Comparison of ENCODE assay signal across 8 cellular contexts in genomic region chr13:30346159-30346788, GRCh38. TPM values are rescaled to one million over a fixed set of nuclear protein-coding genes. Genes with fewer than 3 reads are reported as not detected.
A peak's percentile ranks its signal among the peaks of the same experiment; 100 is the strongest.
DNase-seq lines count a peak whose midpoint lies in the region; ATAC-seq and TF ChIP-seq lines count a peak whose summit lies in the region.

No MANE protein-coding gene starts in this region.

- peak overlapping the region in 1 of 2 donors; percentile 10 for H3K4me3 ChIP-seq in CD4-positive, alpha-beta memory T cell (ENCODE audit: low read length in 2 of 2)
- no peak overlapping the region for H3K4me3 ChIP-seq in lower lobe of right lung

- CTCF ChIA-PET in CD4-positive, alpha-beta memory T cell (lab: Charles Lee; ENCODE audit: partially characterized antibody) = interaction anchor here (0.9 to 3.7 kb wide), 13 partner anchors 10 to 229 kb away, joined by 3 to 18 read pairs (median 7); partner anchors contain the start of genes KATNAL1 and UBE2L5

- ATAC-seq in HG02763 (IDR thresholded peaks at IDR 0.05; ENCODE audit: unreplicated experiment) = peak; percentile 61
- ATAC-seq in lower lobe of right lung = peak; percentile 63 to 89

- H3K9me3 Mint-ChIP-seq in CD4-positive, alpha-beta memory T cell = peaks cover 0 to 1% (median 0%) of the 10 kb centered on the region in 8 donors
- peaks cover 6% of the 10 kb centered on the region for H3K9me3 Mint-ChIP-seq in activated CD4-positive, alpha-beta T cell treated with anti-CD3 and anti-CD28 coated beads, Interleukin-2, amount 10 ng/mL, durations not matched to agents 24 days and 14 days

- no peak overlapping the region for H3K27ac ChIP-seq in CD4-positive, alpha-beta memory T cell (ENCODE audit: low read depth, low read length)
- no peak overlapping the region for H3K27ac ChIP-seq in lower lobe of right lung

- H3K4me1 ChIP-seq in CD4-positive, alpha-beta memory T cell (ENCODE audit: insufficient read depth, low read length) = peaks cover 42% of the 10 kb centered on the region
- H3K4me1 ChIP-seq in lower lobe of right lung = peaks cover 6% of the 10 kb centered on the region

- peak overlapping the region; percentile 45 to 88 (median 70) for H3K4me3 Mint-ChIP-seq in CD4-positive, alpha-beta memory T cell
- peak overlapping the region; percentile 50 for H3K4me3 Mint-ChIP-seq in activated CD4-positive, alpha-beta T cell treated with anti-CD3 and anti-CD28 coated beads, Interleukin-2, amount 10 ng/mL, durations not matched to agents 24 days and 14 days

- POLR2A ChIA-PET in CD4-positive, alpha-beta memory T cell (lab: Charles Lee; ENCODE audit: partially characterized antibody) = interaction anchor here (0.7 to 3.4 kb wide), 22 partner anchors 10 to 271 kb away, joined by 3 to 33 read pairs (median 6); partner anchors contain the start of genes HMGB1, KATNAL1, UBE2L5 and USPL1

- H3K9me3 ChIP-seq in CD4-positive, alpha-beta memory T cell (ENCODE audit: control insufficient read depth in 1 of 2, low read length in 2 of 2) = no peaks in the 10 kb centered on the region
- no peaks in the 10 kb centered on the region for H3K9me3 ChIP-seq in lower lobe of right lung

- peaks cover 5% of the 10 kb centered on the region for H3K36me3 ChIP-seq in CD4-positive, alpha-beta memory T cell (ENCODE audit: insufficient read depth, low read length)
- no peaks in the 10 kb centered on the region for H3K36me3 ChIP-seq in lower lobe of right lung

- intact Hi-C loops in CD4-positive, alpha-beta memory T cell (cut with micrococcal nuclease) = loop anchor here (1.0 to 2.0 kb wide), 3 partner anchors 26 to 119 kb away; partner anchors contain the start of genes HMGB1 and KATNAL1
- intact Hi-C loops in activated CD4-positive, alpha-beta T cell treated with anti-CD3 and anti-CD28 coated beads, Interleukin-2, amount 10 ng/mL, durations not matched to agents 24 days and 14 days (cut with micrococcal nuclease) = loop anchor here (2.0 kb wide), 1 partner anchor 31 kb away; no protein-coding TSS in a partner anchor
- intact Hi-C loops in lower lobe of right lung (cut with DNase I) = no loop called here

- H3K27me3 Mint-ChIP-seq in CD4-positive, alpha-beta memory T cell = no peaks in the 10 kb centered on the region
- H3K27me3 Mint-ChIP-seq in activated CD4-positive, alpha-beta T cell treated with anti-CD3 and anti-CD28 coated beads, Interleukin-2, amount 10 ng/mL, durations not matched to agents 24 days and 14 days = no peaks in the 10 kb centered on the region

- no peaks in the 10 kb centered on the region for H3K27me3 ChIP-seq in CD4-positive, alpha-beta memory T cell (ENCODE audit: insufficient read depth, low read length)
- H3K27me3 ChIP-seq in lower lobe of right lung (ENCODE audit: low read depth) = no peaks in the 10 kb centered on the region

- H3K27ac Mint-ChIP-seq in CD4-positive, alpha-beta memory T cell = peak overlapping the region; percentile 10 to 86 (median 45)
- H3K27ac Mint-ChIP-seq in activated CD4-positive, alpha-beta T cell treated with anti-CD3 and anti-CD28 coated beads, Interleukin-2, amount 10 ng/mL, durations not matched to agents 24 days and 14 days = peak overlapping the region; percentile 38

- no peak for TF ChIP-seq CTCF in lower lobe of right lung (IDR thresholded peaks at IDR 0.05)

- H3K4me1 Mint-ChIP-seq in CD4-positive, alpha-beta memory T cell = peaks cover 35 to 48% (median 41%) of the 10 kb centered on the region in 4 donors
- peaks cover 33% of the 10 kb centered on the region for H3K4me1 Mint-ChIP-seq in activated CD4-positive, alpha-beta T cell treated with anti-CD3 and anti-CD28 coated beads, Interleukin-2, amount 10 ng/mL, durations not matched to agents 24 days and 14 days

- peaks cover 18 to 23% of the 10 kb centered on the region in 2 donors for H3K36me3 Mint-ChIP-seq in CD4-positive, alpha-beta memory T cell
- peaks cover 43% of the 10 kb centered on the region for H3K36me3 Mint-ChIP-seq in activated CD4-positive, alpha-beta T cell treated with anti-CD3 and anti-CD28 coated beads, Interleukin-2, amount 10 ng/mL, durations not matched to agents 24 days and 14 days (ENCODE audit: low read depth)

- DNase-seq in CD4-positive, alpha-beta memory T cell = peak; percentile 76 to 82 (median 79)
- DNase-seq in activated CD4-positive, alpha-beta T cell treated with anti-CD3 and anti-CD28 coated beads, Interleukin-2, amount 10 ng/mL, durations not matched to agents 24 days and 14 days = peak; percentile 93
- DNase-seq in lower lobe of right lung (no peak), NCI-H1417 (lab: John Stamatoyannopoulos, UW) (no peak), NCI-H2107 (lab: John Stamatoyannopoulos, UW) (no peak), globus pallidus (ENCODE audit: low spot score) (no peak), pons (ENCODE audit: low spot score) (no peak)

RNA-seq across cellular contexts. Expression of gene KATNAL1, which starts 38.9 kb away (rescaled TPM):
- total RNA-seq in CD4-positive, alpha-beta memory T cell = 1 to 10 TPM; 4.8 to 6.4 TPM
- 1 to 10 TPM; 1.7 to 4.8 TPM for polyA plus RNA-seq in CD4-positive, alpha-beta memory T cell
- 7.5 and 9.0 TPM in 2 replicates for total RNA-seq in activated CD4-positive, alpha-beta T cell treated with anti-CD3 and anti-CD28 coated beads, Interleukin-2, amount 10 ng/mL, durations not matched to agents 24 days and 14 days
- 18.4 TPM for total RNA-seq in lower lobe of right lung

Comparison
In these comparisons a context has a peak if more than half of its experiments do, and no peak if none do; other contexts are left out.
1. DNase-seq: peak in CD4-positive, alpha-beta memory T cell (5 of 5) and activated CD4-positive, alpha-beta T cell treated with anti-CD3 and anti-CD28 coated beads, Interleukin-2, amount 10 ng/mL, durations not matched to agents 24 days and 14 days (single experiment); none in lower lobe of right lung (single experiment), NCI-H1417 (0 of 3), NCI-H2107 (single experiment), globus pallidus (single experiment) and pons (single experiment).